ENCODE assay signal across 17 cellular contexts in genomic region chr7:36010656-36011587, GRCh38.
DNase-seq lines count a peak whose midpoint lies in the region; ATAC-seq, FAIRE-seq and TF ChIP-seq lines count a peak whose summit lies in the region.
"Had no signal": no experiment of that assay in that cellular context is flagged by ENCODE, and none has a peak within 500 bp of the region (broad histone marks: within the 10 kb centered on the region; RNA-seq: fewer than 3 reads in every experiment).

No MANE protein-coding gene starts in this region.

- no peak overlapping the region for H3K18ac ChIP-seq in mesendoderm (ENCODE audit: low read length)

- peak overlapping the region; percentile 64 for H3K56ac ChIP-seq in mesendoderm (ENCODE audit: low read length)

- H3K9me3 Mint-ChIP-seq in GM23338 (no peaks in the 10 kb centered on the region), Calu3 (ENCODE audit: low read depth, unreplicated experiment) (no peaks in the 10 kb centered on the region)

- peak overlapping the region; percentile 48 for H3K23ac ChIP-seq in mesendoderm (ENCODE audit: low read length)

- no peaks in the 10 kb centered on the region for H3K79me1 ChIP-seq in mesendoderm (ENCODE audit: low read length)

- H2BK5ac ChIP-seq in mesendoderm (ENCODE audit: low read length) = no peak overlapping the region

- peak; percentile 46 for DNase-seq in Ammon's horn (ENCODE audit: low spot score)
- DNase-seq in GM23338 (ENCODE audit: low spot score) = no peak
- no peak for DNase-seq in bronchial epithelial cell (ENCODE audit: low read depth)
- no peak for DNase-seq in mesendoderm
- DNase-seq in GM10266 (ENCODE audit: extremely low spot score) = no peak
- DNase-seq in Calu3 = no peak
- DNase-seq in HCEC 1CT = no peak
- DNase-seq: COR-L47, NCI-H1048, NCI-H187, NCI-H774, RPMI8226, SIG-M5 had no signal

- H3K27ac Mint-ChIP-seq in GM23338 (no peak overlapping the region), Calu3 (ENCODE audit: unreplicated experiment) (no peak overlapping the region)
- H3K27ac Mint-ChIP-seq: CD14-positive monocyte had no signal

- H3K4me3 Mint-ChIP-seq in GM23338 (no peak overlapping the region), Calu3 (ENCODE audit: low read depth, unreplicated experiment) (no peak overlapping the region)
- H3K4me3 Mint-ChIP-seq: CD14-positive monocyte had no signal

- H2BK120ac ChIP-seq in mesendoderm (ENCODE audit: low read depth, low read length) = no peak overlapping the region

- no peak overlapping the region for H2BK15ac ChIP-seq in mesendoderm (replicated peaks; ENCODE audit: low read depth)

- WGBS in mesendoderm (ENCODE audit: extremely low coverage, insufficient coverage, low lambda C conversion rate) = no CpG with 5 or more reads among the region's 11 CpGs

- peak; percentile 36 for FAIRE-seq in bronchial epithelial cell (lab: Jason Lieb, UNC)
- FAIRE-seq: HepG2 had no signal

- H3K4me1 Mint-ChIP-seq in GM23338 (peaks cover 10% of the 10 kb centered on the region), Calu3 (ENCODE audit: low read depth, unreplicated experiment) (no peaks in the 10 kb centered on the region)
- H3K4me1 Mint-ChIP-seq: CD14-positive monocyte had no signal

- no TSS peak for BruUV-seq in Calu3 (replicated peaks; lab: Mats Ljungman, UMichigan)

- H3K79me2 ChIP-seq in GM23338 (replicated peaks; ENCODE audit: insufficient read depth) = no peaks in the 10 kb centered on the region
- H3K79me2 ChIP-seq in mesendoderm (ENCODE audit: control insufficient read depth, insufficient read depth, low read length) = no peaks in the 10 kb centered on the region

- H3K36me3 Mint-ChIP-seq in GM23338 (ENCODE audit: low read depth) (no peaks in the 10 kb centered on the region), Calu3 (ENCODE audit: insufficient read depth, unreplicated experiment) (no peaks in the 10 kb centered on the region)
- H3K36me3 Mint-ChIP-seq: CD14-positive monocyte had no signal

- H3K9ac ChIP-seq in mesendoderm (ENCODE audit: low read length) = no peak overlapping the region

- no peak overlapping the region for H2AK5ac ChIP-seq in mesendoderm (ENCODE audit: low read length)

- H4K20me1 ChIP-seq in GM23338 (replicated peaks; ENCODE audit: insufficient read depth) = no peaks in the 10 kb centered on the region

- intact Hi-C loops in Calu3 (cut with micrococcal nuclease; ENCODE audit: unreplicated experiment) = no loop called here

- H3K4me1 ChIP-seq in GM23338 (ENCODE audit: insufficient read depth) (no peaks in the 10 kb centered on the region), mesendoderm (ENCODE audit: control insufficient read depth, low read depth, low read length) (peaks cover 5% of the 10 kb centered on the region)

- peak overlapping the region; percentile 96 for H2AFZ ChIP-seq in GM23338

- H4K8ac ChIP-seq in mesendoderm (ENCODE audit: low read depth, low read length) = no peak overlapping the region

- H3K27ac ChIP-seq in GM23338 (ENCODE audit: low read depth) = no peak overlapping the region
- H3K27ac ChIP-seq in mesendoderm (ENCODE audit: low read depth, low read length) = no peak overlapping the region

- H3K27me3 Mint-ChIP-seq in GM23338 (ENCODE audit: insufficient read depth, low read depth, poor library complexity) (peaks cover 2% of the 10 kb centered on the region), Calu3 (ENCODE audit: unreplicated experiment) (no peaks in the 10 kb centered on the region)

- no peak for TF ChIP-seq CTCF in GM23338 (conservative IDR thresholded peaks at IDR 0.05; ENCODE audit: low read depth in 2 of 2)
- no peak for TF ChIP-seq CTCF in bronchial epithelial cell (IDR thresholded peaks at IDR 0.05; ENCODE audit: insufficient read depth, low read length, severe bottlenecking)
- no peak for TF ChIP-seq CTCF in GM10266 (IDR thresholded peaks at IDR 0.05; ENCODE audit: control insufficient read depth, insufficient read depth, low read depth, missing control alignments)
- no peak for TF ChIP-seq CTCF in Calu3 (IDR thresholded peaks at IDR 0.05; ENCODE audit: unreplicated experiment)

- H4K5ac ChIP-seq in mesendoderm (ENCODE audit: low read length) = peak overlapping the region; percentile 6

- H3K9me2 ChIP-seq in GM23338 (ENCODE audit: insufficient read depth) = no peaks in the 10 kb centered on the region

- H3K27me3 ChIP-seq in GM23338 (ENCODE audit: insufficient read depth) = no peaks in the 10 kb centered on the region
- no peaks in the 10 kb centered on the region for H3K27me3 ChIP-seq in bronchial epithelial cell (ENCODE audit: control insufficient read depth, insufficient read depth, low read length)
- no peaks in the 10 kb centered on the region for H3K27me3 ChIP-seq in mesendoderm (ENCODE audit: insufficient read depth, low read length, poor library complexity)

- H3K36me3 ChIP-seq in GM23338 (ENCODE audit: insufficient read depth) (no peaks in the 10 kb centered on the region), bronchial epithelial cell (ENCODE audit: control insufficient read depth, insufficient read depth, low read length) (no peaks in the 10 kb centered on the region), mesendoderm (ENCODE audit: control insufficient read depth, insufficient read depth, low read length) (no peaks in the 10 kb centered on the region)

- H3K4ac ChIP-seq in mesendoderm (ENCODE audit: low read depth, low read length) = no peak overlapping the region

- CTCF ChIA-PET in Calu3 (lab: Charles Lee) = interaction anchor here (0.6 kb wide), 1 partner anchor 1949 kb away, joined by 6 read pairs; no protein-coding TSS in a partner anchor

- H3F3A ChIP-seq in GM23338 (replicated peaks; ENCODE audit: low read depth) = no peaks in the 10 kb centered on the region

- H3K4me3 ChIP-seq in GM23338 (no peak overlapping the region), bronchial epithelial cell (ENCODE audit: low read depth, low read length) (no peak overlapping the region), mesendoderm (ENCODE audit: low read length) (no peak overlapping the region)

- no peak for ATAC-seq in GM23338
- no peak for ATAC-seq in GM18511 (IDR thresholded peaks at IDR 0.05; ENCODE audit: unreplicated experiment)
- ATAC-seq: HCT116, HepG2 had no signal

- H3K4me2 ChIP-seq in GM23338 = peak overlapping the region; percentile 12; the same call in 1 of the 2 replicates
- no peak overlapping the region for H3K4me2 ChIP-seq in mesendoderm (ENCODE audit: low read length)

TF ChIP-seq in GM23338, 12 proteins besides CTCF, POLR2A, EP300 and RAD21:
- TF ChIP-seq POLR2AphosphoS5 (IDR thresholded peaks at IDR 0.05; ENCODE audit: low read depth) (no peak), JUNB (IDR thresholded peaks at IDR 0.05; ENCODE audit: unreplicated experiment) (no peak), ZNF114 (CRISPR knock-in tag; IDR thresholded peaks at IDR 0.05) (no peak), NANOG (IDR thresholded peaks at IDR 0.05; ENCODE audit: borderline replicate concordance) (no peak), CREB1 (CRISPR knock-in tag; IDR thresholded peaks at IDR 0.05; ENCODE audit: low read depth) (no peak), STAT1 (IDR thresholded peaks at IDR 0.05; ENCODE audit: unreplicated experiment) (no peak), ETS1 (IDR thresholded peaks at IDR 0.05) (no peak), ZNF331 (CRISPR knock-in tag; IDR thresholded peaks at IDR 0.05; ENCODE audit: low read depth) (no peak)
